In the genomic region with DNA sequence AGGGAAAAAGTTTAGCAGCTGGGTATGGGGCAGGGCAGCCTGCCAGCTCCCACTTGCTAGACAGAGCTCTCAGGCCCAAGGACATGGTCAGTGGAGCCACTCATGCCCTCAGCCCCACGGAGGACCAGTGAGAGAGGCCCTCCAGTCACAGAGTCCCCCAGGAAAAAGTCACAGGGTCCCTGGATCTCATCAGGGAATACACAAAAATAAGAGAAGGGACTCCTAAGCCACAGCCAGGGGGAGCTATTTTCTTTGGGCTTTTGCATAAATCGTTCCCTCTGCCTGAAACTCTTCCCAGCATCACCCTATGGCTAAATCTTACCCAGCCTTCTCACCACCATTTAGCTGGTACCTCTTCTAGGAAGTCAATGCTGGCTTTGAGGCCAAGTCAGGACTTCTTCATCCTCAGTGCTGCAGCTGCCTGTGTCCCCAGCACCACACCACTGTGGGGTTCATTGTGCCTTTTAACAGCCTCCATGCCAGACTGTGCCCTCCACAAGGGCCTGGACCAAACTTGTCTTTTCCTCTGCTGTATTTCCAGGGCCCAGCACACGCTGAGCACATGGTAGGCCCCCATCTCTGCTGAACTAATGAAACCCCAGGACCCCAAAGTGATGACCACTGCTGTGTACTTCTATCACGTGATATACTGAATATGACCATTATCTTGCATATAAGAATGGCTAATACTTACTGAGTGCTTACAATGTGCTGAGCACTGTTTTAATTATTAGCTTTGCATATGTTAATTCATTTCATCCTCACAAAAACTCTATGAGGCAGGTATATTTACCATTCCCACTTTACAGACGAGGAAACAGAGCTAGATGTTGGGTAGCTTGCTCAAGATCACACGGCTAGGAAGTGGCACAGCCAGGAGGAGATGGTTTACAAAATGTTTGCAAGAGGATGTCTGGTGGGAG, we compare ENCODE assay signal across 2 cellular contexts.
TF ChIP-seq lines count a peak whose summit lies in the region.

No MANE protein-coding gene starts in this region.

TF ChIP-seq in HEK293, 187 proteins besides CTCF, POLR2A, EP300 and RAD21 (continues in another document):
- TF ChIP-seq ZNF335 (tag by site-specific recombination; conservative IDR thresholded peaks at IDR 0.05) (peak; percentile 25; the same call in 1 of the 2 replicates), BCL11A (tag by site-specific recombination; IDR thresholded peaks at IDR 0.05; ENCODE audit: low read depth) (no peak), ZNF341 (tag by site-specific recombination; IDR thresholded peaks at IDR 0.05; ENCODE audit: low read depth) (no peak), ZNF354C (tag by site-specific recombination; IDR thresholded peaks at IDR 0.05; ENCODE audit: borderline replicate concordance, low read depth) (no peak), PRDM10 (tag by site-specific recombination; IDR thresholded peaks at IDR 0.05) (peak; percentile 61), ZNF830 (tag by site-specific recombination; IDR thresholded peaks at IDR 0.05; ENCODE audit: low read depth) (no peak), ZNF654 (tag by site-specific recombination; IDR thresholded peaks at IDR 0.05; ENCODE audit: low read depth) (peak; percentile 14; the same call in 1 of the 2 replicates), ZNF391 (tag by site-specific recombination; IDR thresholded peaks at IDR 0.05; ENCODE audit: borderline replicate concordance, low read depth) (no peak), ZFP3 (tag by site-specific recombination; IDR thresholded peaks at IDR 0.05; ENCODE audit: low read depth) (no peak), ZNF169 (tag by site-specific recombination; IDR thresholded peaks at IDR 0.05) (no peak), ZNF302 (tag by site-specific recombination; IDR thresholded peaks at IDR 0.05; ENCODE audit: low read depth) (no peak), ZBTB48 (tag by site-specific recombination; IDR thresholded peaks at IDR 0.05) (0 out of 2 replicates have a peak, but pooled peaks have one; percentile 17), IKZF3 (tag by site-specific recombination; IDR thresholded peaks at IDR 0.05) (peak; percentile 59), ZNF157 (tag by site-specific recombination; IDR thresholded peaks at IDR 0.05) (no peak), HOXA7 (CRISPR knock-in tag; IDR thresholded peaks at IDR 0.05; ENCODE audit: borderline replicate concordance) (no peak), ZNF521 (tag by site-specific recombination; IDR thresholded peaks at IDR 0.05) (no peak), ZNF140 (tag by site-specific recombination; IDR thresholded peaks at IDR 0.05) (no peak)
- TF ChIP-seq, protein P1, sequence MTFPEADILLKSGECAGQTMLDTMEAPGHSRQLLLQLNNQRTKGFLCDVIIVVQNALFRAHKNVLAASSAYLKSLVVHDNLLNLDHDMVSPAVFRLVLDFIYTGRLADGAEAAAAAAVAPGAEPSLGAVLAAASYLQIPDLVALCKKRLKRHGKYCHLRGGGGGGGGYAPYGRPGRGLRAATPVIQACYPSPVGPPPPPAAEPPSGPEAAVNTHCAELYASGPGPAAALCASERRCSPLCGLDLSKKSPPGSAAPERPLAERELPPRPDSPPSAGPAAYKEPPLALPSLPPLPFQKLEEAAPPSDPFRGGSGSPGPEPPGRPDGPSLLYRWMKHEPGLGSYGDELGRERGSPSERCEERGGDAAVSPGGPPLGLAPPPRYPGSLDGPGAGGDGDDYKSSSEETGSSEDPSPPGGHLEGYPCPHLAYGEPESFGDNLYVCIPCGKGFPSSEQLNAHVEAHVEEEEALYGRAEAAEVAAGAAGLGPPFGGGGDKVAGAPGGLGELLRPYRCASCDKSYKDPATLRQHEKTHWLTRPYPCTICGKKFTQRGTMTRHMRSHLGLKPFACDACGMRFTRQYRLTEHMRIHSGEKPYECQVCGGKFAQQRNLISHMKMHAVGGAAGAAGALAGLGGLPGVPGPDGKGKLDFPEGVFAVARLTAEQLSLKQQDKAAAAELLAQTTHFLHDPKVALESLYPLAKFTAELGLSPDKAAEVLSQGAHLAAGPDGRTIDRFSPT (tag by site-specific recombination; IDR thresholded peaks at IDR 0.05), result peak; percentile 17; the same call in 1 of the 2 replicates
- TF ChIP-seq, protein P2, sequence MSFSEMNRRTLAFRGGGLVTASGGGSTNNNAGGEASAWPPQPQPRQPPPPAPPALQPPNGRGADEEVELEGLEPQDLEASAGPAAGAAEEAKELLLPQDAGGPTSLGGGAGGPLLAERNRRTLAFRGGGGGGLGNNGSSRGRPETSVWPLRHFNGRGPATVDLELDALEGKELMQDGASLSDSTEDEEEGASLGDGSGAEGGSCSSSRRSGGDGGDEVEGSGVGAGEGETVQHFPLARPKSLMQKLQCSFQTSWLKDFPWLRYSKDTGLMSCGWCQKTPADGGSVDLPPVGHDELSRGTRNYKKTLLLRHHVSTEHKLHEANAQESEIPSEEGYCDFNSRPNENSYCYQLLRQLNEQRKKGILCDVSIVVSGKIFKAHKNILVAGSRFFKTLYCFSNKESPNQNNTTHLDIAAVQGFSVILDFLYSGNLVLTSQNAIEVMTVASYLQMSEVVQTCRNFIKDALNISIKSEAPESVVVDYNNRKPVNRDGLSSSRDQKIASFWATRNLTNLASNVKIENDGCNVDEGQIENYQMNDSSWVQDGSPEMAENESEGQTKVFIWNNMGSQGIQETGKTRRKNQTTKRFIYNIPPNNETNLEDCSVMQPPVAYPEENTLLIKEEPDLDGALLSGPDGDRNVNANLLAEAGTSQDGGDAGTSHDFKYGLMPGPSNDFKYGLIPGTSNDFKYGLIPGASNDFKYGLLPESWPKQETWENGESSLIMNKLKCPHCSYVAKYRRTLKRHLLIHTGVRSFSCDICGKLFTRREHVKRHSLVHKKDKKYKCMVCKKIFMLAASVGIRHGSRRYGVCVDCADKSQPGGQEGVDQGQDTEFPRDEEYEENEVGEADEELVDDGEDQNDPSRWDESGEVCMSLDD (tag by site-specific recombination; IDR thresholded peaks at IDR 0.05), result no peak

TF ChIP-seq in GM12878, 131 proteins besides CTCF, POLR2A, EP300 and RAD21 (continues in another document):
- TF ChIP-seq SIX5 (IDR thresholded peaks at IDR 0.05; ENCODE audit: low read depth, low read length, severe bottlenecking) (no peak), ASH2L (IDR thresholded peaks at IDR 0.05; ENCODE audit: borderline replicate concordance, low read depth) (no peak), YBX1 (IDR thresholded peaks at IDR 0.05) (no peak), ZNF217 (IDR thresholded peaks at IDR 0.05) (no peak), BACH1 (IDR thresholded peaks at IDR 0.05; ENCODE audit: borderline replicate concordance) (no peak), CBFB (IDR thresholded peaks at IDR 0.05; ENCODE audit: low read depth) (no peak), SRF (IDR thresholded peaks at IDR 0.05; ENCODE audit: low read depth in 2 of 2, low read length in 2 of 2) (no peak), SMAD5 (IDR thresholded peaks at IDR 0.05; ENCODE audit: low read depth) (no peak), BHLHE40 (IDR thresholded peaks at IDR 0.05; ENCODE audit: borderline replicate concordance in 1 of 2, low read depth in 2 of 2, low read length in 1 of 2) (no peak), YY1 (IDR thresholded peaks at IDR 0.05; ENCODE audit: low read depth, low read length) (0 out of 2 replicates have a peak, but pooled peaks have one; percentile 19), KLF5 (IDR thresholded peaks at IDR 0.05; ENCODE audit: partially characterized antibody) (no peak), POU2F2 (IDR thresholded peaks at IDR 0.05; ENCODE audit: borderline replicate concordance, low read depth, low read length) (peak; percentile 62; the same call in 2 of the 3 replicates), SMC3 (IDR thresholded peaks at IDR 0.05; ENCODE audit: borderline replicate concordance, low read length) (peak; percentile 24; the same call in 1 of the 2 replicates), SMARCA5 (IDR thresholded peaks at IDR 0.05) (peak; percentile 33; the same call in 1 of the 2 replicates), SMAD1 (IDR thresholded peaks at IDR 0.05; ENCODE audit: low read depth, partially characterized antibody) (no peak), IKZF2 (IDR thresholded peaks at IDR 0.05) (peak in 1 of 2 experiments; percentile 18; a peak in 1 of 4 replicates), E2F8 (IDR thresholded peaks at IDR 0.05; ENCODE audit: low read depth, partially characterized antibody) (no peak), NFYA (IDR thresholded peaks at IDR 0.05; ENCODE audit: borderline replicate concordance, low read depth, low read length) (no peak), LARP7 (IDR thresholded peaks at IDR 0.05) (no peak), E4F1 (IDR thresholded peaks at IDR 0.05; ENCODE audit: borderline replicate concordance, partially characterized antibody) (no peak), EZH2 (IDR thresholded peaks at IDR 0.05; ENCODE audit: borderline replicate concordance, control insufficient read depth, low read depth, low read length) (no peak)
- TF ChIP-seq, protein P3, sequence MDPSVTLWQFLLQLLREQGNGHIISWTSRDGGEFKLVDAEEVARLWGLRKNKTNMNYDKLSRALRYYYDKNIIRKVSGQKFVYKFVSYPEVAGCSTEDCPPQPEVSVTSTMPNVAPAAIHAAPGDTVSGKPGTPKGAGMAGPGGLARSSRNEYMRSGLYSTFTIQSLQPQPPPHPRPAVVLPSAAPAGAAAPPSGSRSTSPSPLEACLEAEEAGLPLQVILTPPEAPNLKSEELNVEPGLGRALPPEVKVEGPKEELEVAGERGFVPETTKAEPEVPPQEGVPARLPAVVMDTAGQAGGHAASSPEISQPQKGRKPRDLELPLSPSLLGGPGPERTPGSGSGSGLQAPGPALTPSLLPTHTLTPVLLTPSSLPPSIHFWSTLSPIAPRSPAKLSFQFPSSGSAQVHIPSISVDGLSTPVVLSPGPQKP (IDR thresholded peaks at IDR 0.05; ENCODE audit: low read depth, low read length), result no peak
- TF ChIP-seq, protein P4, sequence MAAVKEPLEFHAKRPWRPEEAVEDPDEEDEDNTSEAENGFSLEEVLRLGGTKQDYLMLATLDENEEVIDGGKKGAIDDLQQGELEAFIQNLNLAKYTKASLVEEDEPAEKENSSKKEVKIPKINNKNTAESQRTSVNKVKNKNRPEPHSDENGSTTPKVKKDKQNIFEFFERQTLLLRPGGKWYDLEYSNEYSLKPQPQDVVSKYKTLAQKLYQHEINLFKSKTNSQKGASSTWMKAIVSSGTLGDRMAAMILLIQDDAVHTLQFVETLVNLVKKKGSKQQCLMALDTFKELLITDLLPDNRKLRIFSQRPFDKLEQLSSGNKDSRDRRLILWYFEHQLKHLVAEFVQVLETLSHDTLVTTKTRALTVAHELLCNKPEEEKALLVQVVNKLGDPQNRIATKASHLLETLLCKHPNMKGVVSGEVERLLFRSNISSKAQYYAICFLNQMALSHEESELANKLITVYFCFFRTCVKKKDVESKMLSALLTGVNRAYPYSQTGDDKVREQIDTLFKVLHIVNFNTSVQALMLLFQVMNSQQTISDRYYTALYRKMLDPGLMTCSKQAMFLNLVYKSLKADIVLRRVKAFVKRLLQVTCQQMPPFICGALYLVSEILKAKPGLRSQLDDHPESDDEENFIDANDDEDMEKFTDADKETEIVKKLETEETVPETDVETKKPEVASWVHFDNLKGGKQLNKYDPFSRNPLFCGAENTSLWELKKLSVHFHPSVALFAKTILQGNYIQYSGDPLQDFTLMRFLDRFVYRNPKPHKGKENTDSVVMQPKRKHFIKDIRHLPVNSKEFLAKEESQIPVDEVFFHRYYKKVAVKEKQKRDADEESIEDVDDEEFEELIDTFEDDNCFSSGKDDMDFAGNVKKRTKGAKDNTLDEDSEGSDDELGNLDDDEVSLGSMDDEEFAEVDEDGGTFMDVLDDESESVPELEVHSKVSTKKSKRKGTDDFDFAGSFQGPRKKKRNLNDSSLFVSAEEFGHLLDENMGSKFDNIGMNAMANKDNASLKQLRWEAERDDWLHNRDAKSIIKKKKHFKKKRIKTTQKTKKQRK (IDR thresholded peaks at IDR 0.05; ENCODE audit: low read depth, low read length), result no peak
- TF ChIP-seq, protein P5, sequence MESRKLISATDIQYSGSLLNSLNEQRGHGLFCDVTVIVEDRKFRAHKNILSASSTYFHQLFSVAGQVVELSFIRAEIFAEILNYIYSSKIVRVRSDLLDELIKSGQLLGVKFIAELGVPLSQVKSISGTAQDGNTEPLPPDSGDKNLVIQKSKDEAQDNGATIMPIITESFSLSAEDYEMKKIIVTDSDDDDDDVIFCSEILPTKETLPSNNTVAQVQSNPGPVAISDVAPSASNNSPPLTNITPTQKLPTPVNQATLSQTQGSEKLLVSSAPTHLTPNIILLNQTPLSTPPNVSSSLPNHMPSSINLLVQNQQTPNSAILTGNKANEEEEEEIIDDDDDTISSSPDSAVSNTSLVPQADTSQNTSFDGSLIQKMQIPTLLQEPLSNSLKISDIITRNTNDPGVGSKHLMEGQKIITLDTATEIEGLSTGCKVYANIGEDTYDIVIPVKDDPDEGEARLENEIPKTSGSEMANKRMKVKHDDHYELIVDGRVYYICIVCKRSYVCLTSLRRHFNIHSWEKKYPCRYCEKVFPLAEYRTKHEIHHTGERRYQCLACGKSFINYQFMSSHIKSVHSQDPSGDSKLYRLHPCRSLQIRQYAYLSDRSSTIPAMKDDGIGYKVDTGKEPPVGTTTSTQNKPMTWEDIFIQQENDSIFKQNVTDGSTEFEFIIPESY (IDR thresholded peaks at IDR 0.05), result no peak
